9 cellular contexts compared by ENCODE assay signal in genomic region chr1:8283058-8283884, GRCh38. TPM values are rescaled to one million over a fixed set of nuclear protein-coding genes. Genes with fewer than 3 reads are reported as not detected.
DNase-seq lines count a peak whose midpoint lies in the region; ATAC-seq and TF ChIP-seq lines count a peak whose summit lies in the region.
"Had no signal": no experiment of that assay in that cellular context is flagged by ENCODE, and none has a peak within 500 bp of the region (broad histone marks: within the 10 kb centered on the region; RNA-seq: fewer than 3 reads in every experiment).

No MANE protein-coding gene starts in this region.

- H3K27me3 Mint-ChIP-seq in endothelial cell (ENCODE audit: unreplicated experiment): peaks cover 2% of the 10 kb centered on the region

- H3K36me3 Mint-ChIP-seq in endothelial cell (ENCODE audit: low read depth, unreplicated experiment): no peaks in the 10 kb centered on the region

- no peak overlapping the region for H3K27ac Mint-ChIP-seq in endothelial cell (ENCODE audit: unreplicated experiment)

- peak; percentile 77 for ATAC-seq in GM18519 (IDR thresholded peaks at IDR 0.05; ENCODE audit: low FRiP score, unreplicated experiment)
- ATAC-seq in GM21619 (IDR thresholded peaks at IDR 0.05; ENCODE audit: unreplicated experiment): peak; percentile 92
- ATAC-seq in left lung: peak; percentile 72

- peaks cover 0 to 15% of the 10 kb centered on the region in 2 donors for H3K4me1 ChIP-seq in left lung

- H3K9me3 ChIP-seq in left lung: no peaks in the 10 kb centered on the region
- H3K9me3 ChIP-seq: neutrophil had no signal

- peaks cover 3% of the 10 kb centered on the region for H3K4me1 Mint-ChIP-seq in endothelial cell (ENCODE audit: unreplicated experiment)

- in situ Hi-C loops in KBM-7 (cut with MboI; ENCODE audit: low pct_unique_long_range_greater_than_20kb, low sequenced_read_pairs): no loop called here

- intact Hi-C loops in left lung (cut with DNase I): no loop called here

- no peak overlapping the region for H3K4me3 Mint-ChIP-seq in endothelial cell (ENCODE audit: unreplicated experiment)

- no peaks in the 10 kb centered on the region for H3K27me3 ChIP-seq in left lung

- H3K36me3 ChIP-seq in left lung: no peaks in the 10 kb centered on the region
- H3K36me3 ChIP-seq: neutrophil had no signal

- DNase-seq in KBM-7: peak; percentile 52
- DNase-seq in left lung: peak in 1 of 2 donors; percentile 51
- no peak for DNase-seq in NCI-H526 (lab: John Stamatoyannopoulos, UW)
- DNase-seq in endothelial cell (ENCODE audit: low spot score): no peak
- DNase-seq in AML-193 (lab: John Stamatoyannopoulos, UW): no peak
- DNase-seq in DMS153 treated with DMSO at 0.1 percent for 48 hours (lab: John Stamatoyannopoulos, UW; ENCODE audit: unreplicated experiment): no peak

- H3K27ac ChIP-seq in left lung: peak overlapping the region; percentile 4 to 60
- H3K27ac ChIP-seq: neutrophil had no signal

- TF ChIP-seq CTCF in left lung (IDR thresholded peaks at IDR 0.05): no peak
- TF ChIP-seq CTCF in endothelial cell (IDR thresholded peaks at IDR 0.05; ENCODE audit: unreplicated experiment): no peak

- H3K4me3 ChIP-seq in left lung: no peak overlapping the region

- no peaks in the 10 kb centered on the region for H3K9me3 Mint-ChIP-seq in endothelial cell (ENCODE audit: unreplicated experiment)

RNA-seq across cellular contexts. Expression of gene SLC45A1, which starts 34.6 kb away (rescaled TPM):
- total RNA-seq in left lung (1 to 10 TPM; 1.4 TPM), endothelial cell (ENCODE audit: unreplicated experiment) (0.62 TPM)
